Comparison of ENCODE assay signal across 32 cellular contexts in the genomic region with DNA sequence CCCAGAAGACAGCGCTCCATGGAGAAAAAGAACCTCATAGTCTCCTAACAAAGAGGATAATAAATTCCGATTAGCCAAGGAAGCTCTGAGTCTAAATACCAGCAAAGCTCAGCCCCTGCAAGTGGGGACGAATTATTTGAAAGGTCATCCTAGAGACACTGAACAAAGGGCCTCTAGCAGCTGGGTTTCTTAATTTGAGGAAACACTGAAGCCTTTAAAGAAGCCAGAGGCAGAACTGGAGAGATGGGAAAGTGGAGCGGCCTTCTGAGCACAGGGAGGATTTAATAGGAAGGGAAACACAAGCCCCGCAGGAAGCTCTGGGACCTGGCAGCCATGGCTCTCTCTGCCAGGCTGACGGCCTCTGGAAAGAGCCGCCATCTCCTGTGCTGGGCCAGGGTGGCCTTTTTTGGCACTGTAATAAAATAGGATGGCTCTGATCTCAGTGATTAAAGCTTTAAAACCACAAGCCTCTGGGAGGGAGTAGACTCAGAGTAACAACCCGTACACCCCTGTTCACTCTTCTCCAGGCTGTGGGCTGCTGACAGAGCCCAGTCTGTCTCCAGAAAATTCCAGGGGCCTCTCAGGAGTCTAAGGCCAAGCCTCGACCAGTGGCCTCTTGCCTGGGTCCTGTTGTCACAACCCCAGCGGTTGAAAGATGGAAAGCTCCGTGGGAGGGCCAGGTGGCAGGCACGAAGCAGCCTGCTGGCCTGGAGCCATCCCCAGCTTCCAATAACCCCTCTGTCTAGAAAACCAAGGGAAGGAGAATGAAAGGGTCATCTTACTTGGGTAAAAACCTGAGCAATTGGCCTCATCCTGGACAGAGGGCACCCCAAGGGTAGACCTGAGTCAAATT.
A peak's percentile ranks its signal among the peaks of the same experiment; 100 is the strongest.
DNase-seq lines count a peak whose midpoint lies in the region; ATAC-seq and TF ChIP-seq lines count a peak whose summit lies in the region.
"Had no signal": no experiment of that assay in that cellular context is flagged by ENCODE, and none has a peak within 500 bp of the region (broad histone marks: within the 10 kb centered on the region; RNA-seq: fewer than 3 reads in every experiment).

No MANE protein-coding gene starts in this region.

- peaks cover under 1% of the 10 kb centered on the region for H3K9me3 ChIP-seq in WERI-Rb-1 (ENCODE audit: severe bottlenecking)
- no peaks in the 10 kb centered on the region for H3K9me3 ChIP-seq in trophoblast cell (ENCODE audit: insufficient read depth, low read depth, low read length)
- H3K9me3 ChIP-seq: A549, neutrophil had no signal

- peak; percentile 54 for DNase-seq in COLO829 (ENCODE audit: low spot score)
- no peak for DNase-seq in WERI-Rb-1
- DNase-seq in left kidney (ENCODE audit: low read depth, low spot score): peak; percentile 30
- DNase-seq in trophoblast cell: no peak
- no peak for DNase-seq in NCI-H1436 treated with DMSO at 0.1 percent for 48 hours (lab: John Stamatoyannopoulos, UW)
- DNase-seq in activated naive CD8-positive, alpha-beta T cell treated with anti-CD3 and anti-CD28 coated beads for 36 hours: no peak
- DNase-seq: activated CD4-positive, alpha-beta T cell treated with anti-CD3 and anti-CD28 coated beads, Interleukin-2, amount 50 U/mL, for 4 hours; aorta; CD8-positive, alpha-beta memory T cell; DMS79 treated with DMSO at 0.1 percent for 48 hours; dorsolateral prefrontal cortex; foreskin fibroblast; HCEC 1CT; IMR-90; NCI-H1092 treated with DMSO at 0.1 percent for 48 hours; NCI-H2227 treated with DMSO at 0.1 percent for 48 hours; psoas muscle; stimulated activated CD4-positive, alpha-beta T cell treated with anti-CD3 and anti-CD28 coated beads, Interleukin-1b, Interleukin-23, amount 100 ng/mL, for 48 hours; upper lobe of right lung had no signal

- peak overlapping the region; percentile 95 for H3K14ac ChIP-seq in trophoblast cell (ENCODE audit: low read length)

- H3K79me2 ChIP-seq in trophoblast cell (ENCODE audit: control insufficient read depth, insufficient read depth, low read length, poor library complexity): peaks cover 2% of the 10 kb centered on the region
- H3K79me2 ChIP-seq: hepatocyte had no signal

- H3K36me3 ChIP-seq in WERI-Rb-1: no peaks in the 10 kb centered on the region
- H3K36me3 ChIP-seq in trophoblast cell (ENCODE audit: control insufficient read depth in 1 of 2, insufficient read depth in 2 of 2, low read length in 2 of 2): no peaks in the 10 kb centered on the region
- H3K36me3 ChIP-seq: left lung, neutrophil, upper lobe of right lung had no signal

- peak overlapping the region; percentile 98 for H2BK120ac ChIP-seq in trophoblast cell (ENCODE audit: insufficient read depth, low read length, poor library complexity)

- no peak overlapping the region for H3K4me3 Mint-ChIP-seq in activated naive CD8-positive, alpha-beta T cell treated with anti-CD3 and anti-CD28 coated beads for 36 hours
- H3K4me3 Mint-ChIP-seq: B cell; CD8-positive, alpha-beta memory T cell; central memory CD8-positive, alpha-beta T cell; T-helper 2 cell treated with Interferon-gamma antibody and Interleukin-4, amounts not matched to agents 5 μg/mL and 100 μg/mL, for 36 hours; WTC11 had no signal

- H3K36me3 Mint-ChIP-seq in activated naive CD8-positive, alpha-beta T cell treated with anti-CD3 and anti-CD28 coated beads for 36 hours: no peaks in the 10 kb centered on the region
- H3K36me3 Mint-ChIP-seq: CD8-positive, alpha-beta memory T cell had no signal

- H3K9me3 Mint-ChIP-seq in activated naive CD8-positive, alpha-beta T cell treated with anti-CD3 and anti-CD28 coated beads for 36 hours: peaks cover 24% of the 10 kb centered on the region

- no peak overlapping the region for H3K4me2 ChIP-seq in trophoblast cell (ENCODE audit: low read length)
- H3K4me2 ChIP-seq: A549, hepatocyte had no signal

- H3K27me3 Mint-ChIP-seq in activated naive CD8-positive, alpha-beta T cell treated with anti-CD3 and anti-CD28 coated beads for 36 hours: no peaks in the 10 kb centered on the region
- H3K27me3 Mint-ChIP-seq: B cell; CD8-positive, alpha-beta memory T cell; central memory CD8-positive, alpha-beta T cell had no signal

- H3K23ac ChIP-seq in trophoblast cell (ENCODE audit: low read length): no peak overlapping the region

- ATAC-seq in GM21825 (IDR thresholded peaks at IDR 0.05; ENCODE audit: unreplicated experiment) (no peak), GM21515 (IDR thresholded peaks at IDR 0.05; ENCODE audit: unreplicated experiment) (no peak)
- ATAC-seq: A549; activated naive CD4-positive, alpha-beta T cell treated with anti-CD3 and anti-CD28 coated beads, Interleukin-2, amount 50 U/mL, for 72 hours; left lung; psoas muscle; upper lobe of right lung; WTC11 had no signal

- peak overlapping the region; percentile 16; the same call in 1 of the 2 replicates for H3K27ac ChIP-seq in WERI-Rb-1
- peak overlapping the region; percentile 53 for H3K27ac ChIP-seq in trophoblast cell (ENCODE audit: low read depth, low read length)
- H3K27ac ChIP-seq: A549, dorsolateral prefrontal cortex, hepatocyte, HL-60, left lung, neutrophil, psoas muscle, skin epidermis, upper lobe of right lung had no signal

- peak overlapping the region; percentile 60 for H4K12ac ChIP-seq in trophoblast cell (ENCODE audit: low read depth, low read length)

- TF ChIP-seq CTCF in WERI-Rb-1 (IDR thresholded peaks at IDR 0.05; ENCODE audit: low read depth, low read length): no peak

- peaks cover 9 to 12% of the 10 kb centered on the region in 2 experiments for H3K4me1 ChIP-seq in trophoblast cell (ENCODE audit: control insufficient read depth in 1 of 2, insufficient read depth in 2 of 2, low read length in 2 of 2)
- H3K4me1 ChIP-seq: A549, left lung, psoas muscle, upper lobe of right lung had no signal

- H2AFZ ChIP-seq in trophoblast cell (ENCODE audit: insufficient read depth, low read length, poor library complexity): no peak overlapping the region
- H2AFZ ChIP-seq: hepatocyte had no signal

- no peak overlapping the region for H3K27ac Mint-ChIP-seq in activated naive CD8-positive, alpha-beta T cell treated with anti-CD3 and anti-CD28 coated beads for 36 hours
- H3K27ac Mint-ChIP-seq: activated naive CD4-positive, alpha-beta T cell treated with anti-CD3 and anti-CD28 coated beads, Interleukin-2, amount 50 U/mL, for 72 hours; B cell; CD8-positive, alpha-beta memory T cell; T-helper 2 cell treated with Interferon-gamma antibody and Interleukin-4, amounts not matched to agents 5 μg/mL and 100 μg/mL, for 36 hours; WTC11 had no signal

- H2BK5ac ChIP-seq in trophoblast cell (ENCODE audit: low read depth, low read length, poor library complexity): peak overlapping the region; percentile 88

- peak overlapping the region; percentile 85 for H3K4ac ChIP-seq in trophoblast cell (ENCODE audit: low read depth, low read length)

- no CpG with 5 or more reads among the region's 12 CpGs for WGBS in trophoblast cell (ENCODE audit: extremely low coverage, insufficient coverage, insufficient read length)

- H2BK12ac ChIP-seq in trophoblast cell (ENCODE audit: low read length): peak overlapping the region; percentile 94

- peak overlapping the region; percentile 76 for H3K18ac ChIP-seq in trophoblast cell (ENCODE audit: low read length)

- no peak overlapping the region for H3K9ac ChIP-seq in trophoblast cell (ENCODE audit: low read length)

- peak overlapping the region; percentile 88 for H4K8ac ChIP-seq in trophoblast cell (ENCODE audit: low read depth, low read length)

- no peak overlapping the region for H3K4me3 ChIP-seq in WERI-Rb-1 (ENCODE audit: low read depth, low read length)
- no peak overlapping the region for H3K4me3 ChIP-seq in trophoblast cell (ENCODE audit: low read depth, low read length)
- H3K4me3 ChIP-seq: A549, dorsolateral prefrontal cortex, hepatocyte, left lung, psoas muscle, skin epidermis, upper lobe of right lung had no signal

- H3K27me3 ChIP-seq in WERI-Rb-1 (ENCODE audit: insufficient read depth, low read depth, severe bottlenecking): no peaks in the 10 kb centered on the region
- no peaks in the 10 kb centered on the region for H3K27me3 ChIP-seq in trophoblast cell (ENCODE audit: insufficient read depth, low read length)
- H3K27me3 ChIP-seq: dorsolateral prefrontal cortex, hepatocyte, left lung, neutrophil, upper lobe of right lung had no signal

- H2AK5ac ChIP-seq in trophoblast cell (ENCODE audit: low read length): peak overlapping the region; percentile 92

- H4K91ac ChIP-seq in trophoblast cell (ENCODE audit: low read depth, low read length): peak overlapping the region; percentile 84

- peaks cover 9% of the 10 kb centered on the region for H3K79me1 ChIP-seq in trophoblast cell (ENCODE audit: low read length)

- H3K4me1 Mint-ChIP-seq in activated naive CD8-positive, alpha-beta T cell treated with anti-CD3 and anti-CD28 coated beads for 36 hours: no peaks in the 10 kb centered on the region
- H3K4me1 Mint-ChIP-seq: B cell; CD8-positive, alpha-beta memory T cell; central memory CD8-positive, alpha-beta T cell; WTC11 had no signal

Comparison
In these comparisons a context has a peak if more than half of its experiments do, and no peak if none do; other contexts are left out.
1. DNase-seq: peak in COLO829 (single experiment) and left kidney (single experiment); none in WERI-Rb-1 (single experiment), trophoblast cell (0 of 2), NCI-H1436 treated with DMSO at 0.1 percent for 48 hours (single experiment) and activated naive CD8-positive, alpha-beta T cell treated with anti-CD3 and anti-CD28 coated beads for 36 hours (single experiment).